In the genomic region with DNA sequence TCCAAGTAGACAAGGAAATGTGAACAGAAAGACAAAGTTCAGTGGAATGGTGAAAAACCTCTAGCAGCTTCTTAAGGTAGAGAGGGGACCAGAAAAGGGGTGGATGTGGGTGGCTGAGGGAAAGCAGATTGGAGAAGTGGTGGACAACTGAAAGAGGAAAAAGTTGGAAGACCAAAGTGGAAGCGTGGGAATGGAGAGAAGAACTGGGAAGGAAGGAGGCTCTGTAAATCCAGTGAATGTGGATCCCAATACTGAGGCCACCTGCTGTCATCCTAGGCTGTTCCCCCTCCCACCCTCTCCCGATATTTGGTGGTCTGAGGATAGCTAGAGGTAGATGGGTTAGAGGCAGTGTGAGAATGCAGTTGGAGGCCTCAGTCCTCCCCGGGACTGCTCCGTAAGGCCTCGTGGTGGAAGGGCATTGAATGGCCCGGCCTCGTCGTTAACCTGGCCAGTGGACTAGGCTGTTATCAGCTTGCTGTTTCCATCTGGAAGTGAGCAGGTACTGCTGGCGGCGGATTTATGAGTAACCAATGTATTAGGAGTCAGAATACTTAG, we compare ENCODE assay signal across 8 cellular contexts. TPM values are rescaled to one million over a fixed set of nuclear protein-coding genes. Genes with fewer than 3 reads are reported as not detected.
DNase-seq lines count a peak whose midpoint lies in the region; ATAC-seq, FAIRE-seq and TF ChIP-seq lines count a peak whose summit lies in the region.

No MANE protein-coding gene starts in this region.

- WGBS in HUES64 = 31% methylated on average over 9 of the region's 10 CpGs
- 17 to 65% (median 60%) methylated on average over 10 of the region's 10 CpGs for WGBS in adipose tissue, 3 donors
- 53 to 58% (median 55%) methylated on average over 10 of the region's 10 CpGs for WGBS in spleen, 5 donors

- H3K9me3 ChIP-seq in BE2C (no peaks in the 10 kb centered on the region), HUES64 (ENCODE audit: insufficient read depth, low read depth, low read length) (no peaks in the 10 kb centered on the region), iPS-18c (ENCODE audit: control insufficient read depth, insufficient read depth, low read length) (no peaks in the 10 kb centered on the region), spleen (no peaks in the 10 kb centered on the region)

- peak overlapping the region; percentile 96; the same call in 1 of the 2 replicates for H3K27ac ChIP-seq in HUES64 (ENCODE audit: low read depth, low read length)
- peak overlapping the region; percentile 73 for H3K27ac ChIP-seq in adipose tissue (ENCODE audit: low read depth, low read length)
- H3K27ac ChIP-seq in spleen = peak overlapping the region; percentile 90 to 99 (median 96)

- DNase-seq in BE2C = peak; percentile 38
- DNase-seq in spleen = no peak
- DNase-seq in T-helper 9 cell = no peak
- no peak for DNase-seq in GM12892 (ENCODE audit: insufficient read length)

- peak overlapping the region; percentile 76 for H3K4me3 ChIP-seq in BE2C (ENCODE audit: low read depth, low read length)
- peak overlapping the region; percentile 72 for H3K4me3 ChIP-seq in HUES64 (ENCODE audit: low read length)
- H3K4me3 ChIP-seq in iPS-18c (ENCODE audit: insufficient read depth, low read depth, low read length) = peak overlapping the region; percentile 58
- H3K4me3 ChIP-seq in spleen = peak overlapping the region; percentile 67 to 87 (median 71)

- TF ChIP-seq POLR2A in spleen (IDR thresholded peaks at IDR 0.05) (no peak), GM12892 (IDR thresholded peaks at IDR 0.05; ENCODE audit: low read depth, low read length) (no peak)

- intact Hi-C loops in spleen (cut with DNase I; ENCODE audit: low total_unique reads) = no loop called here

- TF ChIP-seq CTCF in BE2C (IDR thresholded peaks at IDR 0.05; ENCODE audit: low read depth, low read length) = no peak
- no peak for TF ChIP-seq CTCF in spleen (IDR thresholded peaks at IDR 0.05 in 8 of 11, conservative IDR thresholded peaks at IDR 0.05 in 3 of 11)

- FAIRE-seq in GM12892 (lab: Jason Lieb, UNC) = no peak

- H3K4me1 ChIP-seq in BE2C = peaks cover 5% of the 10 kb centered on the region
- H3K4me1 ChIP-seq in HUES64 (ENCODE audit: insufficient read depth, low read length) = peaks cover 15% of the 10 kb centered on the region
- peaks cover 6 to 30% (median 26%) of the 10 kb centered on the region in 6 donors for H3K4me1 ChIP-seq in spleen

- H3K36me3 ChIP-seq in BE2C (peaks cover 2% of the 10 kb centered on the region; the same call in 1 of the 2 replicates), HUES64 (ENCODE audit: insufficient read depth, low read length) (no peaks in the 10 kb centered on the region), spleen (peaks cover 0 to 8% (median 0%) of the 10 kb centered on the region in 6 donors)

- H3K9ac ChIP-seq in HUES64 (ENCODE audit: low read depth, low read length) = peak overlapping the region; percentile 75

- no peak for ATAC-seq in GM18511 (IDR thresholded peaks at IDR 0.05; ENCODE audit: unreplicated experiment)

- H3K27me3 ChIP-seq in BE2C (no peaks in the 10 kb centered on the region), HUES64 (ENCODE audit: insufficient read depth, low read length) (no peaks in the 10 kb centered on the region), spleen (replicated peaks in 1 of 7) (no peaks in the 10 kb centered on the region)

RNA-seq across cellular contexts. Expression of gene POU6F1, which starts 0.8 kb away (rescaled TPM):
- 13.6 TPM for polyA plus RNA-seq in BE2C (2012; ENCODE audit: insufficient read depth, insufficient read length, low read depth)
- 3.4 TPM for polyA plus RNA-seq in HUES64 (2013, experiment 1 of 2)
- polyA plus RNA-seq in HUES64 (2013, experiment 2 of 2) = 2.7 TPM
- 1 to 10 TPM; 3.1 to 7.9 (median 6.9) TPM for polyA plus RNA-seq in adipose tissue
- total RNA-seq in spleen = 10 to 100 TPM; 17.1 to 27.1 (median 20.5) TPM
- 10 to 100 TPM in 2 of 3 donors, 1 to 10 TPM in 1; 3.9 to 14.7 (median 10.0) TPM for polyA plus RNA-seq in spleen
- polyA plus RNA-seq in GM12892 (2012; ENCODE audit: missing spikeins) = 5.5 TPM

RNA-seq across cellular contexts. Expression of gene DAZAP2, which starts 19.9 kb away (rescaled TPM):
- 320 TPM for polyA plus RNA-seq in BE2C (2012; ENCODE audit: insufficient read depth, insufficient read length, low read depth)
- polyA plus RNA-seq in HUES64 (2013, experiment 1 of 2) = 32.1 TPM
- polyA plus RNA-seq in HUES64 (2013, experiment 2 of 2) = 51.8 TPM
- polyA plus RNA-seq in adipose tissue = 100 to 1,000 TPM; 145 to 329 (median 266) TPM
- 100 to 1,000 TPM; 237 to 493 (median 306) TPM for total RNA-seq in spleen
- 100 to 1,000 TPM; 181 to 329 (median 237) TPM for polyA plus RNA-seq in spleen
- 107 TPM for polyA plus RNA-seq in GM12892 (2012; ENCODE audit: missing spikeins)

RNA-seq across cellular contexts. Expression of gene TFCP2, which starts 45.7 kb away (rescaled TPM):
- polyA plus RNA-seq in BE2C (2012; ENCODE audit: insufficient read depth, insufficient read length, low read depth) = 43.1 TPM
- 33.4 TPM for polyA plus RNA-seq in HUES64 (2013, experiment 1 of 2)
- polyA plus RNA-seq in HUES64 (2013, experiment 2 of 2) = 33.3 TPM
- 10 to 100 TPM in 2 of 3 donors, 1 to 10 TPM in 1; 7.2 to 11.5 (median 11.4) TPM for polyA plus RNA-seq in adipose tissue
- total RNA-seq in spleen = 10 to 100 TPM; 17.9 to 33.1 (median 24.8) TPM
- polyA plus RNA-seq in spleen = 10 to 100 TPM; 10.2 to 13.8 (median 10.9) TPM
- polyA plus RNA-seq in GM12892 (2012; ENCODE audit: missing spikeins) = 20.6 TPM

RNA-seq across cellular contexts. Expression of gene SMAGP, which starts 51.5 kb away (rescaled TPM):
- polyA plus RNA-seq in BE2C (2012; ENCODE audit: insufficient read depth, insufficient read length, low read depth) = 5.8 TPM
- 4.9 TPM for polyA plus RNA-seq in HUES64 (2013, experiment 1 of 2)
- polyA plus RNA-seq in HUES64 (2013, experiment 2 of 2) = 4.7 TPM
- polyA plus RNA-seq in adipose tissue (10 to 100 TPM in 1 of 3 donors, 1 to 10 TPM in 2; 5.7 to 12.9 (median 9.4) TPM), spleen (10 to 100 TPM in 1 of 3 donors, 1 to 10 TPM in 2; 8.2 to 10.8 (median 9.5) TPM)
- 10 to 100 TPM in 5 of 7 donors, 1 to 10 TPM in 2; 8.6 to 18.1 (median 13.4) TPM for total RNA-seq in spleen
- 2.8 TPM for polyA plus RNA-seq in GM12892 (2012; ENCODE audit: missing spikeins)
